ENCODE assay signal across 8 cellular contexts in the genomic region with DNA sequence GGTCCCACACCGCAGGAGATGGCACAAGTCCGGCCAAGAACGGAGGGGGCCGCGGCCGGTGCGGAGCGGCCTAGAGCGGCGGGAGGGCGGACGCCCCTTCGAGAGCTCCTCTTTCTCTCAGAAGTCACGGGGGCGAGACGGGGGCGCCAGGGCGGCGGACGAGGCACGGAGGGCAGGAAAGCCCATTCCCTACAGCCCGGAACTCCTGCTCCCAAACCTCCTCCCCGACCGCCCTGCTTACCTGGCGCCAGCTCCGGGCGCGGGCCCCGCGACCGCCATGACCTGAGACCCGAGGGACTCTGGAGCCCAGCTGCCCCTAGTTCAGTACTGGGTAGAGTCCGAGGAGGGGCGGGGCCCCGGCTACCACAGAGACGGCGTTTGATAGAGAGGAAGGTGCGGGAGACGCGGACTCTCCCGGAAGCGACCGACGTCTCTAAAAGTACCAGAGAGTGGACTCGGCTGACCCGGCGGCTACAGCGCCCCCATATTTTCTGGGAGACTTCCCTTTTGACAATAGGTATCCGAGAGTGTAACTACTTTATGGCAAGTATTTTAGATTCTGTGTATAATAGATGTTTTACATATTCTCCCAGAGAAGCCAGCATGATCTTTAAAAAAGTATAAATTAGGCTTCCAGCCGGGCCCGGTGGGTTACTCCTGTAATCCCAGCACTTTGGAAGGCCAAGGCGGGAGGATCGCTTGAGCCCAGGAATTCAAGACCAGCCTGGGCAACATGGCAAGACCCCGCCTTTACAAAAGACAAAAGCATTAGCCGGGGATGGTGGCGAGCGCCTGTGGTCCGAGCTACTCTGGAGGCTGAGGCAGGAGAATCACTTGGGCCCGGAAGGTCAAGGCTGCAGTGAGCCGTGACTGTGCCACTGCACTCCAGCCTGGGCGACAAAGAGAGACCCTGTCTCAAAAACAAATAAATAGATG. TPM values are rescaled to one million over a fixed set of nuclear protein-coding genes. Genes with fewer than 3 reads are reported as not detected.
A peak's percentile ranks its signal among the peaks of the same experiment; 100 is the strongest.
DNase-seq lines count a peak whose midpoint lies in the region; FAIRE-seq and TF ChIP-seq lines count a peak whose summit lies in the region.

A gene (minus strand): TSS at position 301 of the 936 bp plus-strand sequence. CDS start 22 bp downstream, at position 279.

- intact Hi-C loops in stomach (cut with DNase I; ENCODE audit: low total_unique reads): no loop called here

- no peaks in the 10 kb centered on the region for H3K9me2 ChIP-seq in neural cell (ENCODE audit: insufficient read depth, low read length)

- 10 to 16% (median 13%) methylated on average over 45 to 61 of the region's 61 CpGs for WGBS in stomach, 5 donors

- no peak for FAIRE-seq in H54 (lab: Jason Lieb, UNC)

- no peaks in the 10 kb centered on the region for H3K27me3 ChIP-seq in neural cell (ENCODE audit: insufficient read depth, low read depth, low read length)
- no peaks in the 10 kb centered on the region for H3K27me3 ChIP-seq in stomach

- TF ChIP-seq EP300 in neural cell (conservative IDR thresholded peaks at IDR 0.05; ENCODE audit: poor library complexity, severe bottlenecking) (peak; percentile 20), stomach (IDR thresholded peaks at IDR 0.05) (no peak)

- H3K4me2 ChIP-seq in neural cell (ENCODE audit: low read length): peak within 1 kb of the TSS; percentile 66

- H3K4me3 ChIP-seq in fibroblast of the aortic adventitia (ENCODE audit: low read depth, low read length) (peak within 1 kb of the TSS; percentile 85), neural cell (ENCODE audit: low read length) (peak within 1 kb of the TSS; percentile 88), stomach (peak within 1 kb of the TSS; percentile 92 to 96 (median 95))

- no peaks in the 10 kb centered on the region for H4K20me1 ChIP-seq in neural cell (ENCODE audit: insufficient read depth)

- H3K27ac ChIP-seq in neural cell (ENCODE audit: low read length): peak within 1 kb of the TSS; percentile 69
- H3K27ac ChIP-seq in stomach: peak within 1 kb of the TSS; percentile 84 to 91 (median 90)

- H3K9ac ChIP-seq in neural cell (ENCODE audit: low read length): peak within 1 kb of the TSS; percentile 78

- peaks cover 4% of the 10 kb centered on the region for H3F3A ChIP-seq in neural cell (ENCODE audit: insufficient read depth, low read length, poor library complexity, severe bottlenecking)

- H2AFZ ChIP-seq in neural cell (ENCODE audit: low read depth, low read length): peak within 1 kb of the TSS; percentile 61

- H3K4me1 ChIP-seq in stomach: peaks cover 9 to 34% (median 24%) of the 10 kb centered on the region in 4 donors

- H3K9me3 ChIP-seq in neural cell (ENCODE audit: low read length) (no peaks in the 10 kb centered on the region), stomach (no peaks in the 10 kb centered on the region)

- TF ChIP-seq POLR2A in H54 (IDR thresholded peaks at IDR 0.05; ENCODE audit: low read depth, low read length) (peak; percentile 82), stomach (IDR thresholded peaks at IDR 0.05) (no peak)

- DNase-seq in G401 (ENCODE audit: low spot score) (peak; percentile 97), H54 (ENCODE audit: insufficient read length, low spot score) (peak; percentile 77), LoVo (ENCODE audit: low spot score) (peak; percentile 93), SHP77 (lab: John Stamatoyannopoulos, UW) (peak; percentile 92 to 94), fibroblast of the aortic adventitia (ENCODE audit: low read depth) (peak; percentile 91), stomach (peak; percentile 94)
- peak; percentile 81 for DNase-seq in activated effector memory CD4-positive, alpha-beta T cell treated with Interleukin-2 at 50 U/mL for 16 hours

- TF ChIP-seq RAD21 in neural cell (conservative IDR thresholded peaks at IDR 0.05): no peak

- H3K36me3 ChIP-seq in neural cell (ENCODE audit: insufficient read depth, low read length) (no peaks in the 10 kb centered on the region), stomach (peaks cover under 1 to 20% (median 19%) of the 10 kb centered on the region in 4 donors)

- in situ Hi-C loops in G401 (cut with HindIII; ENCODE audit: low sequenced_read_pairs): no loop called here

- TF ChIP-seq CTCF in fibroblast of the aortic adventitia (IDR thresholded peaks at IDR 0.05; ENCODE audit: insufficient read depth, low read length): peak; percentile 36
- peak; percentile 75 for TF ChIP-seq CTCF in neural cell (IDR thresholded peaks at IDR 0.05; ENCODE audit: poor library complexity, severe bottlenecking)
- TF ChIP-seq CTCF in stomach (IDR thresholded peaks at IDR 0.05): peak in 4 of 7 experiments; percentile 18 to 50 (median 20)

- peaks cover 33% of the 10 kb centered on the region for H3K79me2 ChIP-seq in neural cell (replicated peaks; ENCODE audit: insufficient read depth, low read length)

TF ChIP-seq in neural cell, 6 proteins besides CTCF, POLR2A, EP300 and RAD21:
- no peak for TF ChIP-seq SMC3 (conservative IDR thresholded peaks at IDR 0.05; ENCODE audit: poor library complexity)
- TF ChIP-seq, protein P1, sequence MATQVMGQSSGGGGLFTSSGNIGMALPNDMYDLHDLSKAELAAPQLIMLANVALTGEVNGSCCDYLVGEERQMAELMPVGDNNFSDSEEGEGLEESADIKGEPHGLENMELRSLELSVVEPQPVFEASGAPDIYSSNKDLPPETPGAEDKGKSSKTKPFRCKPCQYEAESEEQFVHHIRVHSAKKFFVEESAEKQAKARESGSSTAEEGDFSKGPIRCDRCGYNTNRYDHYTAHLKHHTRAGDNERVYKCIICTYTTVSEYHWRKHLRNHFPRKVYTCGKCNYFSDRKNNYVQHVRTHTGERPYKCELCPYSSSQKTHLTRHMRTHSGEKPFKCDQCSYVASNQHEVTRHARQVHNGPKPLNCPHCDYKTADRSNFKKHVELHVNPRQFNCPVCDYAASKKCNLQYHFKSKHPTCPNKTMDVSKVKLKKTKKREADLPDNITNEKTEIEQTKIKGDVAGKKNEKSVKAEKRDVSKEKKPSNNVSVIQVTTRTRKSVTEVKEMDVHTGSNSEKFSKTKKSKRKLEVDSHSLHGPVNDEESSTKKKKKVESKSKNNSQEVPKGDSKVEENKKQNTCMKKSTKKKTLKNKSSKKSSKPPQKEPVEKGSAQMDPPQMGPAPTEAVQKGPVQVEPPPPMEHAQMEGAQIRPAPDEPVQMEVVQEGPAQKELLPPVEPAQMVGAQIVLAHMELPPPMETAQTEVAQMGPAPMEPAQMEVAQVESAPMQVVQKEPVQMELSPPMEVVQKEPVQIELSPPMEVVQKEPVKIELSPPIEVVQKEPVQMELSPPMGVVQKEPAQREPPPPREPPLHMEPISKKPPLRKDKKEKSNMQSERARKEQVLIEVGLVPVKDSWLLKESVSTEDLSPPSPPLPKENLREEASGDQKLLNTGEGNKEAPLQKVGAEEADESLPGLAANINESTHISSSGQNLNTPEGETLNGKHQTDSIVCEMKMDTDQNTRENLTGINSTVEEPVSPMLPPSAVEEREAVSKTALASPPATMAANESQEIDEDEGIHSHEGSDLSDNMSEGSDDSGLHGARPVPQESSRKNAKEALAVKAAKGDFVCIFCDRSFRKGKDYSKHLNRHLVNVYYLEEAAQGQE (IDR thresholded peaks at IDR 0.05; ENCODE audit: borderline replicate concordance): peak; percentile 9
- no peak for TF ChIP-seq EZH2 (IDR thresholded peaks at IDR 0.05; ENCODE audit: borderline replicate concordance, insufficient read depth, low read length, poor library complexity, severe bottlenecking)
- peak; percentile 70 for TF ChIP-seq POLR2AphosphoS5 (IDR thresholded peaks at IDR 0.05)
- TF ChIP-seq MXI1 (conservative IDR thresholded peaks at IDR 0.05; ENCODE audit: poor library complexity, severe bottlenecking): no peak
- no peak for TF ChIP-seq TAF1 (IDR thresholded peaks at IDR 0.05; ENCODE audit: low read depth)
TF ChIP-seq in neural cell: peak in this region for 2.

RNA-seq across cellular contexts. Expression of the gene that starts here (rescaled TPM):
- 30.6 and 38.3 TPM in 2 replicates for total RNA-seq in G401 (2014; rRNA removed; shearing (Covaris generic))
- 28.2 and 48.5 TPM in 2 replicates for total RNA-seq in fibroblast of the aortic adventitia (ENCODE audit: low replicate concordance)
- 106 and 121 TPM in 2 replicates for polyA plus RNA-seq in neural cell
- 40.7 and 50.9 TPM in 2 replicates for polyA minus RNA-seq in neural cell
- total RNA-seq in stomach: 100 to 1,000 TPM in 1 of 5 donors, 10 to 100 TPM in 4; 31.3 to 108 (median 44.3) TPM
- polyA plus RNA-seq in stomach: 10 to 100 TPM; 18.1 to 32.1 (median 19.7) TPM

Comparison
In these comparisons a context has a peak if more than half of its experiments do, and no peak if none do; other contexts are left out.
1. Peak in every context shown above with its lines: DNase-seq, H3K4me3 ChIP-seq and H3K27ac ChIP-seq.
2. CTCF ChIP-seq: peak in every context shown above with its lines; median percentile 75 in neural cell; 36 in fibroblast of the aortic adventitia; 20 in stomach.